8 cellular contexts compared by ENCODE assay signal in genomic region chr11:2531277-2531986, GRCh38.
DNase-seq lines count a peak whose midpoint lies in the region; ATAC-seq and TF ChIP-seq lines count a peak whose summit lies in the region.

No MANE protein-coding gene starts in this region.

- H3K36me3 ChIP-seq in CD4-positive, CD25-positive, alpha-beta regulatory T cell (ENCODE audit: control insufficient read depth, insufficient read depth, low read length): no peaks in the 10 kb centered on the region
- no peaks in the 10 kb centered on the region for H3K36me3 ChIP-seq in SK-N-SH (replicated peaks in 1 of 2; ENCODE audit: control insufficient read depth in 1 of 2, insufficient read depth in 2 of 2, low read length in 1 of 2)
- no peaks in the 10 kb centered on the region for H3K36me3 ChIP-seq in psoas muscle (ENCODE audit: insufficient read depth in 1 of 2, low read depth in 1 of 2)
- H3K36me3 ChIP-seq in aorta (ENCODE audit: control insufficient read depth in 1 of 2, insufficient read depth in 2 of 2, low read length in 1 of 2): no peaks in the 10 kb centered on the region

- TF ChIP-seq RAD21 in SK-N-SH (IDR thresholded peaks at IDR 0.05; ENCODE audit: low read length): peak; percentile 95

- no peaks in the 10 kb centered on the region for H3K27me3 ChIP-seq in CD4-positive, CD25-positive, alpha-beta regulatory T cell (ENCODE audit: control insufficient read depth, insufficient read depth, low read length)
- H3K27me3 ChIP-seq in SK-N-SH (ENCODE audit: insufficient read depth): no peaks in the 10 kb centered on the region
- peaks cover 0 to 4% (median 3%) of the 10 kb centered on the region in 3 donors for H3K27me3 ChIP-seq in psoas muscle (ENCODE audit: insufficient read depth in 3 of 3, low read length in 2 of 3)
- H3K27me3 ChIP-seq in aorta (ENCODE audit: control insufficient read depth in 1 of 2, insufficient read depth in 2 of 2, low read length in 1 of 2): no peaks in the 10 kb centered on the region

- H2AFZ ChIP-seq in SK-N-SH (ENCODE audit: low read depth): no peak overlapping the region

- DNase-seq in CD4-positive, CD25-positive, alpha-beta regulatory T cell: peak; percentile 42 to 53 (median 51)
- peak; percentile 31 for DNase-seq in HPDE6-E6E7 (ENCODE audit: extremely low spot score)
- DNase-seq in SK-N-SH: peak; percentile 90
- peak; percentile 67 for DNase-seq in activated naive CD4-positive, alpha-beta T cell treated with anti-CD3 and anti-CD28 coated beads, Interleukin-2, amount 50 U/mL, for 16 hours
- DNase-seq in Right ventricle myocardium superior: peak; percentile 90
- peak; percentile 76 to 84 for DNase-seq in psoas muscle
- peak; percentile 82 to 91 for DNase-seq in aorta
- DNase-seq in NCI-H1694 treated with DMSO at 0.1 percent for 48 hours (lab: John Stamatoyannopoulos, UW): no peak

- no peaks in the 10 kb centered on the region for H3K9me3 ChIP-seq in CD4-positive, CD25-positive, alpha-beta regulatory T cell (ENCODE audit: control insufficient read depth in 2 of 2, low read length in 2 of 2)
- no peaks in the 10 kb centered on the region for H3K9me3 ChIP-seq in SK-N-SH
- H3K9me3 ChIP-seq in psoas muscle: no peaks in the 10 kb centered on the region
- H3K9me3 ChIP-seq in aorta (ENCODE audit: control insufficient read depth, low read length): no peaks in the 10 kb centered on the region

- 29% methylated on average over 12 of the region's 14 CpGs for WGBS in SK-N-SH (ENCODE audit: low lambda C conversion rate)
- 34 to 37% (median 35%) methylated on average over 13 to 14 of the region's 14 CpGs for WGBS in psoas muscle, 3 donors
- 38% methylated on average over 14 of the region's 14 CpGs for WGBS in aorta, 2 donors

- no peak overlapping the region for H3K4me3 ChIP-seq in CD4-positive, CD25-positive, alpha-beta regulatory T cell (ENCODE audit: low read depth, low read length)
- H3K4me3 ChIP-seq in SK-N-SH (ENCODE audit: low read depth in 2 of 2, low read length in 1 of 2) (no peak overlapping the region; a peak in 1 of 4 replicates), psoas muscle (no peak overlapping the region), aorta (ENCODE audit: low read length in 2 of 2) (no peak overlapping the region)

- peak overlapping the region in 1 of 3 donors; percentile 43 for H3K27ac Mint-ChIP-seq in CD4-positive, CD25-positive, alpha-beta regulatory T cell

- peaks cover 19% of the 10 kb centered on the region for H3K4me1 ChIP-seq in CD4-positive, CD25-positive, alpha-beta regulatory T cell (ENCODE audit: control insufficient read depth, insufficient read depth, low read length, poor library complexity, severe bottlenecking)
- H3K4me1 ChIP-seq in SK-N-SH (ENCODE audit: control insufficient read depth in 1 of 2, insufficient read depth in 2 of 2, low read depth in 1 of 2, low read length in 1 of 2) (peaks cover 5 to 9% of the 10 kb centered on the region in 2 experiments; a peak in 2 of 4 replicates), psoas muscle (peaks cover 8% of the 10 kb centered on the region), aorta (ENCODE audit: control insufficient read depth in 1 of 2, insufficient read depth in 2 of 2, low read length in 2 of 2) (no peaks in the 10 kb centered on the region)

- no peak for ATAC-seq in CD4-positive, CD25-positive, alpha-beta regulatory T cell (ENCODE audit: low read depth in 2 of 2)
- ATAC-seq in Right ventricle myocardium superior (ENCODE audit: poor library complexity) (peak; percentile 76), psoas muscle (peak; percentile 53 to 82 (median 73)), aorta (ENCODE audit: low FRiP score) (peak; percentile 77)

- intact Hi-C loops in Right ventricle myocardium superior (cut with DNase I) (loop anchor here (2.0 kb wide), 1 partner anchor 103 kb away; no protein-coding TSS in a partner anchor), psoas muscle (cut with DNase I) (loop anchor here (1.0 to 5.0 kb wide), 3 partner anchors 103 to 334 kb away; no protein-coding TSS in a partner anchor), aorta (cut with DNase I) (loop anchor here in 1 of 2 donors (2.0 to 10.0 kb wide), 2 partner anchors 103 to 563 kb away; no protein-coding TSS in a partner anchor)

- CTCF ChIA-PET in SK-N-SH (lab: Yijun Ruan, JAX): interaction anchor here (0.6 to 15.4 kb wide), 105 partner anchors 8 to 560 kb away, joined by 3 to 1016 read pairs (median 6); partner anchors contain the start of genes C11orf21, CDKN1C, KCNQ1 and KCNQ1OT1

- no peak for TF ChIP-seq EP300 in SK-N-SH (IDR thresholded peaks at IDR 0.05; ENCODE audit: borderline replicate concordance in 1 of 2, low read depth in 1 of 2, low read length in 1 of 2)

- no peak overlapping the region for H3K9ac ChIP-seq in SK-N-SH

- no peak overlapping the region for H3K27ac ChIP-seq in CD4-positive, CD25-positive, alpha-beta regulatory T cell (ENCODE audit: insufficient read depth, low read length, poor library complexity, severe bottlenecking)
- no peak overlapping the region for H3K27ac ChIP-seq in SK-N-SH (ENCODE audit: low read depth in 2 of 2, low read length in 1 of 2)
- H3K27ac ChIP-seq in psoas muscle: no peak overlapping the region
- H3K27ac ChIP-seq in aorta (ENCODE audit: low read depth in 1 of 2, low read length in 2 of 2): no peak overlapping the region

- peaks cover 0 to 36% (median 12%) of the 10 kb centered on the region in 4 donors for H3K4me1 Mint-ChIP-seq in CD4-positive, CD25-positive, alpha-beta regulatory T cell

- no peaks in the 10 kb centered on the region for H3K79me2 ChIP-seq in SK-N-SH (ENCODE audit: insufficient read depth)

- H3K36me3 Mint-ChIP-seq in CD4-positive, CD25-positive, alpha-beta regulatory T cell: no peaks in the 10 kb centered on the region

- H3K4me3 Mint-ChIP-seq in CD4-positive, CD25-positive, alpha-beta regulatory T cell: no peak overlapping the region

- no peaks in the 10 kb centered on the region for H3K9me3 Mint-ChIP-seq in CD4-positive, CD25-positive, alpha-beta regulatory T cell

- no peaks in the 10 kb centered on the region for H3K27me3 Mint-ChIP-seq in CD4-positive, CD25-positive, alpha-beta regulatory T cell

- POLR2A ChIA-PET in SK-N-SH (lab: Yijun Ruan, JAX): interaction anchor here (1.2 to 1.9 kb wide), 5 partner anchors 104 to 357 kb away, joined by 3 to 14 read pairs (median 4); partner anchors contain the start of gene TSSC4

- peak; percentile 86 for TF ChIP-seq CTCF in SK-N-SH (IDR thresholded peaks at IDR 0.05)
- TF ChIP-seq CTCF in psoas muscle (IDR thresholded peaks at IDR 0.05): peak; percentile 98

- H4K20me1 ChIP-seq in SK-N-SH (ENCODE audit: insufficient read depth): no peaks in the 10 kb centered on the region

- H3F3A ChIP-seq in SK-N-SH (replicated peaks; ENCODE audit: insufficient read depth): no peaks in the 10 kb centered on the region

- no peak overlapping the region for H3K4me2 ChIP-seq in SK-N-SH

- no peaks in the 10 kb centered on the region for H3K9me2 ChIP-seq in SK-N-SH

TF ChIP-seq in SK-N-SH, 30 proteins besides CTCF, POLR2A, EP300 and RAD21:
- TF ChIP-seq SMC3 (IDR thresholded peaks at IDR 0.05; ENCODE audit: low read depth, low read length) (peak; percentile 97), GABPA (IDR thresholded peaks at IDR 0.05; ENCODE audit: low read depth) (no peak)

Comparison
In these comparisons a context has a peak if more than half of its experiments do, and no peak if none do; other contexts are left out.
1. ATAC-seq: peak in Right ventricle myocardium superior (single experiment), psoas muscle (4 of 4) and aorta (single experiment); none in CD4-positive, CD25-positive, alpha-beta regulatory T cell (0 of 2).